In genomic region chr11:10934293-10934850, GRCh38 we compare ENCODE assay signal across 1 cellular context.
TF ChIP-seq lines count a peak whose summit lies in the region.

No MANE protein-coding gene starts in this region.

TF ChIP-seq in SK-N-SH, 30 proteins besides CTCF, POLR2A, EP300 and RAD21 (continued from another document):
- TF ChIP-seq REST (IDR thresholded peaks at IDR 0.05; ENCODE audit: low read depth, low read length) (no peak), NRF1 (IDR thresholded peaks at IDR 0.05; ENCODE audit: low read depth, low read length) (no peak), JUND (IDR thresholded peaks at IDR 0.05) (no peak), MXI1 (IDR thresholded peaks at IDR 0.05; ENCODE audit: low read depth, low read length) (no peak), FOXM1 (IDR thresholded peaks at IDR 0.05; ENCODE audit: low read depth) (no peak), MEF2A (IDR thresholded peaks at IDR 0.05; ENCODE audit: borderline replicate concordance, low read depth) (no peak), RXRA (IDR thresholded peaks at IDR 0.05; ENCODE audit: borderline replicate concordance, low read depth) (no peak), CHD2 (IDR thresholded peaks at IDR 0.05; ENCODE audit: low read length, partially characterized antibody) (no peak), YY1 (IDR thresholded peaks at IDR 0.05; ENCODE audit: low read depth) (no peak)
